In the genomic region with DNA sequence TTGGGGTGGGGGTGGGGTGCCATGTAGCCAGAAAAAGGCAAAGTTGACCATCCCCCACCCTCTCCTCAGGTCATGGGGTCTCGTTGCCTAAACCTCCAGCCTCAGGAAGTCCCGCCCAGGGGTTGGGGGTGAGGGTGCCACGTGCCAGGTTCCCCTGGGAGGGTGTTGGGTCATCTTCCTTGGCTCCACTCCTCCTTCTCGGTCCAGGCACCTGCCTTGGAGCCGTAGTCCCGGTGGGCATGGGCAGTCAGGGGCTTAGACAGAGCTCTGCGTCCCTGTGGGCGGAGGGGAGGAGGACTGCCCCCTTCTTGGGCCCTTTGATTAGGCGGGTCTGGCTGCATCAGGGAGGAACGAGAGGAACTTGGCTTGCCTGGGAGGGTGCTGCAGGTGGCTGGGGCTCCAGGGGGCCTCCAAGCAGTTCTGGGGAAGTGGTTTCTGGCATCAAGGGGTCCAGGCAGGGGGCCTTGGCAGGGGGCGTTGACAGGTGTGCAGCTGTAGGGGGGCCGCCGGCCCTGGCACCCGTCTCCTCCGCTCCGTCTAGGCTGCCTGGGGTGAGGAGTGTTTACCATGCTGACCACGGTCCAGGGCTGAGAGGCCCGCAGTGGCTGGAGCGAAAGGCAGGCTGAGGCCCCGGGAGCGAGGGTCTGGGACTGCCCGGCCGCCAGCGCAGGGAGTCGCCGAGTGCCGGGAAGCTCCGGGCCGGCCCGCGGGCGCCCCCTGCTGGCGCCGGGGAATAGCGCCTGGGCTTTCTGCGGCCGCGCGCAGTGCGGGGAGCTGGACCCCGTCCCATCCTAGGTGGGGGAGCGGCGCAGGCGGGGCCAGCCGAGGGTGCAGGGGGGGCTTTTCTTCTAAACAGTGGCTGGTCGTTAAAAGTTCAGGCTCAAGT, we compare ENCODE assay signal across 8 cellular contexts. TPM values are rescaled to one million over a fixed set of nuclear protein-coding genes. Genes with fewer than 3 reads are reported as not detected.
A peak's percentile ranks its signal among the peaks of the same experiment; 100 is the strongest.
DNase-seq lines count a peak whose midpoint lies in the region; TF ChIP-seq lines count a peak whose summit lies in the region.

No MANE protein-coding gene starts in this region.

- H3K4me3 Mint-ChIP-seq in immature natural killer cell, result peak overlapping the region; percentile 66 to 76 (median 68)

- H3K27ac ChIP-seq in WERI-Rb-1 (no peak overlapping the region; the same call in 1 of the 2 replicates), caudate nucleus (ENCODE audit: low read depth, low read length) (no peak overlapping the region), skin epidermis (peak overlapping the region in 20 of 21 experiments; percentile 14 to 82 (median 63))

- peaks cover 7 to 29% (median 11%) of the 10 kb centered on the region in 3 donors for H3K36me3 Mint-ChIP-seq in immature natural killer cell

- H3K27me3 ChIP-seq in GM06990 (replicated peaks; ENCODE audit: control insufficient read depth, insufficient read depth, low read length) (no peaks in the 10 kb centered on the region), WERI-Rb-1 (ENCODE audit: insufficient read depth, low read depth, severe bottlenecking) (no peaks in the 10 kb centered on the region)

- H3K36me3 ChIP-seq in GM06990 (ENCODE audit: control insufficient read depth, insufficient read depth, low read length) (peaks cover 30% of the 10 kb centered on the region), WERI-Rb-1 (peaks cover 73% of the 10 kb centered on the region)

- peak; percentile 76 for DNase-seq in GM06990 (ENCODE audit: extremely low read depth, insufficient read length)
- DNase-seq in HCEC 1CT, result peak; percentile 68
- peak; percentile 11 for DNase-seq in NCI-H1694 (lab: John Stamatoyannopoulos, UW)
- DNase-seq in WERI-Rb-1, result peak; percentile 67
- DNase-seq in caudate nucleus (lab: John Stamatoyannopoulos, UW), result peak in 44 of 61 donors; percentile 4 to 74 (median 40)
- DNase-seq in immature natural killer cell, result peak; percentile 73 to 79 (median 75)
- no peak for DNase-seq in dedifferentiated amniotic fluid mesenchymal stem cell (ENCODE audit: extremely low spot score)

- peaks cover 42 to 45% of the 10 kb centered on the region in 2 donors for H3K4me1 Mint-ChIP-seq in immature natural killer cell

- H3K9me3 Mint-ChIP-seq in immature natural killer cell, result no peaks in the 10 kb centered on the region

- no peaks in the 10 kb centered on the region for H3K9me3 ChIP-seq in WERI-Rb-1 (ENCODE audit: severe bottlenecking)

- TF ChIP-seq CTCF in GM06990 (IDR thresholded peaks at IDR 0.05; ENCODE audit: insufficient read depth, low read length, poor library complexity, severe bottlenecking), result peak; percentile 50
- TF ChIP-seq CTCF in WERI-Rb-1 (IDR thresholded peaks at IDR 0.05; ENCODE audit: low read depth, low read length), result peak; percentile 90

- peaks cover 0 to 3% (median 0%) of the 10 kb centered on the region in 3 donors for H3K27me3 Mint-ChIP-seq in immature natural killer cell (ENCODE audit: low read depth in 3 of 3)

- H3K4me3 ChIP-seq in GM06990 (replicated peaks; ENCODE audit: low read depth, low read length) (peak overlapping the region; percentile 54), WERI-Rb-1 (ENCODE audit: low read depth, low read length) (peak overlapping the region; percentile 36), skin epidermis (peak overlapping the region; percentile 29 to 66 (median 47))

- peak overlapping the region in 2 of 6 donors; percentile 16 to 49 for H3K27ac Mint-ChIP-seq in immature natural killer cell

RNA-seq across cellular contexts. Expression of a gene that starts 7.9 kb away (rescaled TPM):
- 1 to 10 TPM in 1 of 3 donors, under 1 TPM in 1, not detected in 1; 0.56 to 2.3 TPM for polyA plus RNA-seq in immature natural killer cell

RNA-seq across cellular contexts. Expression of a gene that starts 18.2 kb away (rescaled TPM):
- 100 to 1,000 TPM in 2 of 3 donors, 10 to 100 TPM in 1; 97.6 to 183 (median 128) TPM for polyA plus RNA-seq in immature natural killer cell

RNA-seq across cellular contexts. Expression of a gene that starts 47.0 kb away (rescaled TPM):
- polyA plus RNA-seq in immature natural killer cell, result not detected

Comparison
In these comparisons a context has a peak if more than half of its experiments do, and no peak if none do; other contexts are left out.
1. H3K27ac ChIP-seq: peak in skin epidermis (20 of 21); none in WERI-Rb-1 (single experiment) and caudate nucleus (single experiment).
2. Peak in every context shown above with its lines, with median percentiles within 50 percentile points of each other: H3K4me3 ChIP-seq.